Comparison of ENCODE assay signal across 1 cellular context in the genomic region with DNA sequence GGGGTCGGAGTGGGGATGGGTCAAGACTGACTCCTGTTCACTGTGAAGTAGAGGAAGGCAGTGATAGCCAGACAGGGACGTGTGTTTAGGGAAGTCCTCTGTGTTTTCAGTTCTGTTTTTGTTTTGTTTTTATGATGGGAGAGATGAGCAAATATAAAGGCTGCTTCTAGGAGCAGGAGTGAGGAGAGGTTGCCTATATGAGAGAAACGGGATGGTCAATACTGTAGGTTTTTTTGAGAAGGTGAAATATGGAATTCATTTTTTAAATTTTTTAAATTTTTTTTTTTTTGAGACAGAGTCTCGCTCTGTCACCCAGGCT.
TF ChIP-seq lines count a peak whose summit lies in the region.

No MANE protein-coding gene starts in this region.

TF ChIP-seq in HepG2, 621 proteins besides CTCF, POLR2A, EP300 and RAD21:
- no peak for TF ChIP-seq KDM5B (CRISPR knock-in tag; IDR thresholded peaks at IDR 0.05; ENCODE audit: borderline replicate concordance)
- no peak for TF ChIP-seq ZNF557 (CRISPR knock-in tag; IDR thresholded peaks at IDR 0.05)
- TF ChIP-seq PAX8 (CRISPR knock-in tag; IDR thresholded peaks at IDR 0.05; ENCODE audit: borderline replicate concordance): no peak
- no peak for TF ChIP-seq ZNF569 (CRISPR knock-in tag; IDR thresholded peaks at IDR 0.05; ENCODE audit: borderline replicate concordance)
- no peak for TF ChIP-seq PITX1 (CRISPR knock-in tag; IDR thresholded peaks at IDR 0.05)
- no peak for TF ChIP-seq MED1 (CRISPR knock-in tag; IDR thresholded peaks at IDR 0.05)
TF ChIP-seq in HepG2: peak in this region for 0.
